In genomic region chr1:45093334-45093733, GRCh38 we compare ENCODE assay signal across 22 cellular contexts.
"Had no signal": no experiment of that assay in that cellular context is flagged by ENCODE, and none has a peak within 500 bp of the region (broad histone marks: within the 10 kb centered on the region; RNA-seq: fewer than 3 reads in every experiment).

No MANE protein-coding gene starts in this region.

- H3K9me3 ChIP-seq: left lung, mucosa of descending colon, prostate gland, right atrium auricular region, sigmoid colon, stomach, thyroid gland, vagina had no signal

- H3K27me3 ChIP-seq: left lung, neural progenitor cell, right atrium auricular region, sigmoid colon, stomach, thyroid gland, vagina had no signal

- H3K4me3 ChIP-seq: left lung, mucosa of descending colon, neural progenitor cell, prostate gland, right atrium auricular region, sigmoid colon, stomach, thyroid gland, vagina had no signal

- FAIRE-seq: endometrium, frontal cortex, kidney had no signal

- H3K27ac ChIP-seq: left lung, neural progenitor cell, prostate gland, right atrium auricular region, sigmoid colon, stomach, thyroid gland, vagina had no signal

- H3K4me1 ChIP-seq: left lung, neural progenitor cell, prostate gland, right atrium auricular region, thyroid gland, vagina had no signal

- H3K36me3 ChIP-seq: left lung, neural progenitor cell, prostate gland, right atrium auricular region, sigmoid colon, stomach, thyroid gland, vagina had no signal

- ATAC-seq: effector memory CD8-positive, alpha-beta T cell; left lung; mucosa of descending colon; natural killer cell treated with Interleukin-12 subunit alpha and Interleukin-12 subunit beta and Interleukin-15 and Interleukin-18, amount 100 ng/mL, for 72 hours; stimulated activated effector memory CD8-positive, alpha-beta T cell treated with anti-CD3 and anti-CD28 coated beads, Interleukin-12 subunit alpha, Interleukin-12 subunit beta, amount 100 ng/mL, for 72 hours had no signal

- DNase-seq: cortex of kidney; effector memory CD8-positive, alpha-beta T cell; kidney; left lung; mesenchymal stem cell; mucosa of descending colon; naive B cell; sigmoid colon; stimulated activated CD4-positive, alpha-beta T cell treated with anti-CD3 and anti-CD28 coated beads, Interleukin-2, amount 100 ng/mL, for 24 hours; stimulated activated CD4-positive, alpha-beta T cell treated with anti-CD3 and anti-CD28 coated beads, Interleukin-4, amount 100 ng/mL, for 24 hours; stimulated activated naive CD4-positive, alpha-beta T cell treated with Interleukin-2 at 50 U/mL for 16 hours; stomach; thyroid gland; trophoblast cell had no signal
